8 cellular contexts compared by ENCODE assay signal in genomic region chr10:30436200-30436599, GRCh38. TPM values are rescaled to one million over a fixed set of nuclear protein-coding genes. Genes with fewer than 3 reads are reported as not detected.
DNase-seq lines count a peak whose midpoint lies in the region; ATAC-seq, FAIRE-seq and TF ChIP-seq lines count a peak whose summit lies in the region.

No MANE protein-coding gene starts in this region.

- CTCF ChIA-PET in RWPE1 (lab: Yijun Ruan, JAX) = no interaction called here

- peak overlapping the region in 2 of 10 donors; percentile 71 to 72 for H3K27ac Mint-ChIP-seq in naive thymus-derived CD8-positive, alpha-beta T cell

- H3K4me3 ChIP-seq in endocrine pancreas (ENCODE audit: control insufficient read depth, insufficient read depth, low read length) (peak overlapping the region; percentile 58), pancreas (peak overlapping the region in 2 of 4 donors; percentile 60 to 91)

- no peak for ATAC-seq in naive thymus-derived CD8-positive, alpha-beta T cell
- no peak for ATAC-seq in pancreas

- no peaks in the 10 kb centered on the region for H3K36me3 Mint-ChIP-seq in naive thymus-derived CD8-positive, alpha-beta T cell

- POLR2A ChIA-PET in RWPE1 (lab: Yijun Ruan, JAX; ENCODE audit: low non-redundant PET) = no interaction called here
- POLR2A ChIA-PET in naive thymus-derived CD8-positive, alpha-beta T cell (lab: Charles Lee) = interaction anchor here (1.6 to 3.3 kb wide), 3 partner anchors 20 to 97 kb away, joined by 4 to 11 read pairs (median 10); no protein-coding TSS in a partner anchor

- FAIRE-seq in pancreas (lab: Jason Lieb, UNC) = no peak

- H3K27me3 Mint-ChIP-seq in naive thymus-derived CD8-positive, alpha-beta T cell = no peaks in the 10 kb centered on the region

- H3K9ac ChIP-seq in endocrine pancreas (ENCODE audit: control insufficient read depth, insufficient read depth, low read length) = no peak overlapping the region

- no peak for TF ChIP-seq CTCF in RWPE1 (conservative IDR thresholded peaks at IDR 0.05; ENCODE audit: low read depth)
- TF ChIP-seq CTCF in pancreas (IDR thresholded peaks at IDR 0.05) = no peak

- peak overlapping the region in 9 of 10 donors; percentile 23 to 76 (median 70) for H3K4me3 Mint-ChIP-seq in naive thymus-derived CD8-positive, alpha-beta T cell

- peaks cover 24 to 70% (median 46%) of the 10 kb centered on the region in 4 donors for H3K4me1 Mint-ChIP-seq in naive thymus-derived CD8-positive, alpha-beta T cell

- DNase-seq in activated CD8-positive, alpha-beta memory T cell treated with anti-CD3 and anti-CD28 coated beads, Interleukin-2, amount 50 U/mL, for 48 hours = peak; percentile 60
- DNase-seq in activated CD8-positive, alpha-beta memory T cell treated with anti-CD3 and anti-CD28 coated beads for 24 hours = no peak
- no peak for DNase-seq in RWPE1 (ENCODE audit: low spot score)
- no peak for DNase-seq in naive thymus-derived CD8-positive, alpha-beta T cell
- no peak for DNase-seq in pancreas
- DNase-seq in NCI-H1417 treated with DMSO at 0.1 percent for 48 hours (lab: John Stamatoyannopoulos, UW) = no peak
- DNase-seq in NK-92 (lab: John Stamatoyannopoulos, UW; ENCODE audit: unreplicated experiment) = no peak

- no peaks in the 10 kb centered on the region for H3K36me3 ChIP-seq in endocrine pancreas (ENCODE audit: control insufficient read depth, insufficient read depth, low read length)
- no peaks in the 10 kb centered on the region for H3K36me3 ChIP-seq in pancreas

- WGBS in pancreas, 2 donors = 55 to 58% methylated on average over 6 of the region's 6 CpGs

- no peaks in the 10 kb centered on the region for H3K9me3 Mint-ChIP-seq in naive thymus-derived CD8-positive, alpha-beta T cell

- H3K4me1 ChIP-seq in endocrine pancreas (ENCODE audit: control insufficient read depth, insufficient read depth, low read length) (no peaks in the 10 kb centered on the region), pancreas (peaks cover 0 to 14% (median 3%) of the 10 kb centered on the region in 3 donors)

- H3K27ac ChIP-seq in RWPE1 = peak overlapping the region; percentile 49; the same call in 1 of the 2 replicates
- peak overlapping the region in 2 of 4 donors; percentile 98 to 99 for H3K27ac ChIP-seq in pancreas

- no peaks in the 10 kb centered on the region for H3K9me3 ChIP-seq in endocrine pancreas (ENCODE audit: control insufficient read depth, low read length)
- no peaks in the 10 kb centered on the region for H3K9me3 ChIP-seq in pancreas

- intact Hi-C loops in pancreas (cut with DNase I) = no loop called here

- H3K27me3 ChIP-seq in endocrine pancreas (ENCODE audit: control insufficient read depth, insufficient read depth, low read length) (no peaks in the 10 kb centered on the region), pancreas (no peaks in the 10 kb centered on the region)

RNA-seq across cellular contexts. Expression of gene MAP3K8, which starts 2.2 kb away (rescaled TPM):
- 1 to 10 TPM; 2.7 TPM for total RNA-seq in naive thymus-derived CD8-positive, alpha-beta T cell
- polyA plus RNA-seq in naive thymus-derived CD8-positive, alpha-beta T cell = 10 to 100 TPM in 1 of 3 donors, under 1 TPM in 2; 0.53 to 23.4 (median 0.80) TPM
- total RNA-seq in pancreas = 1 to 10 TPM; 2.8 to 9.2 (median 4.8) TPM
- 10 to 100 TPM in 1 of 2 donors, 1 to 10 TPM in 1; 6.9 to 13.0 TPM for polyA plus RNA-seq in pancreas
